1 cellular context compared by ENCODE assay signal in genomic region chr6:125153541-125154183, GRCh38.
A peak's percentile ranks its signal among the peaks of the same experiment; 100 is the strongest.
TF ChIP-seq lines count a peak whose summit lies in the region.

Gene TPD52L1, plus strand, starts transcription at chr6:125153773. Its CDS starts 179 bp downstream, at chr6:125153952.

TF ChIP-seq in K562, 482 proteins besides CTCF, POLR2A, EP300 and RAD21 (continued from another document and continues in another):
- TF ChIP-seq, protein P1, sequence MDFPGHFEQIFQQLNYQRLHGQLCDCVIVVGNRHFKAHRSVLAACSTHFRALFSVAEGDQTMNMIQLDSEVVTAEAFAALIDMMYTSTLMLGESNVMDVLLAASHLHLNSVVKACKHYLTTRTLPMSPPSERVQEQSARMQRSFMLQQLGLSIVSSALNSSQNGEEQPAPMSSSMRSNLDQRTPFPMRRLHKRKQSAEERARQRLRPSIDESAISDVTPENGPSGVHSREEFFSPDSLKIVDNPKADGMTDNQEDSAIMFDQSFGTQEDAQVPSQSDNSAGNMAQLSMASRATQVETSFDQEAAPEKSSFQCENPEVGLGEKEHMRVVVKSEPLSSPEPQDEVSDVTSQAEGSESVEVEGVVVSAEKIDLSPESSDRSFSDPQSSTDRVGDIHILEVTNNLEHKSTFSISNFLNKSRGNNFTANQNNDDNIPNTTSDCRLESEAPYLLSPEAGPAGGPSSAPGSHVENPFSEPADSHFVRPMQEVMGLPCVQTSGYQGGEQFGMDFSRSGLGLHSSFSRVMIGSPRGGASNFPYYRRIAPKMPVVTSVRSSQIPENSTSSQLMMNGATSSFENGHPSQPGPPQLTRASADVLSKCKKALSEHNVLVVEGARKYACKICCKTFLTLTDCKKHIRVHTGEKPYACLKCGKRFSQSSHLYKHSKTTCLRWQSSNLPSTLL (IDR thresholded peaks at IDR 0.05) = no peak
- TF ChIP-seq CC2D1A (IDR thresholded peaks at IDR 0.05) (no peak), SRSF1 (IDR thresholded peaks at IDR 0.05; ENCODE audit: low read depth, low read length) (no peak), ZNF431 (CRISPR knock-in tag; IDR thresholded peaks at IDR 0.05) (peak; percentile 68), PYGO2 (tag; IDR thresholded peaks at IDR 0.05) (no peak), NFRKB (IDR thresholded peaks at IDR 0.05; ENCODE audit: low read depth) (no peak; the same call in 1 of the 2 replicates), POLR2B (IDR thresholded peaks at IDR 0.05; ENCODE audit: low read depth, partially characterized antibody) (peak; percentile 49), ZNF717 (CRISPR knock-in tag; IDR thresholded peaks at IDR 0.05) (no peak), POLR2AphosphoS2 (IDR thresholded peaks at IDR 0.05; ENCODE audit: low read length) (no peak), NELFE (IDR thresholded peaks at IDR 0.05; ENCODE audit: insufficient read depth, insufficient read length) (no peak), GATAD2A (IDR thresholded peaks at IDR 0.05) (peak; percentile 91; the same call in 1 of the 2 replicates), SRSF9 (IDR thresholded peaks at IDR 0.05; ENCODE audit: borderline replicate concordance, low read depth, low read length) (no peak), EGR1 (conservative IDR thresholded peaks at IDR 0.05) (0 out of 2 replicates have a peak, but pooled peaks have one; percentile 6), ZNF143 (CRISPR knock-in tag; IDR thresholded peaks at IDR 0.05) (0 out of 2 replicates have a peak, but pooled peaks have one; percentile 14), UBTF (IDR thresholded peaks at IDR 0.05; ENCODE audit: borderline replicate concordance in 1 of 2, low read depth in 2 of 2, low read length in 2 of 2) (peak in 1 of 2 experiments; percentile 84; a peak in 1 of 4 replicates), EWSR1 (IDR thresholded peaks at IDR 0.05; ENCODE audit: borderline replicate concordance, low read depth, partially characterized antibody) (no peak), NFYB (IDR thresholded peaks at IDR 0.05; ENCODE audit: extremely low read depth, insufficient read length) (no peak), FUS (optimal IDR thresholded peaks at IDR 0.05; ENCODE audit: low read depth, low read length) (no peak), GABPB1 (CRISPR knock-in tag; IDR thresholded peaks at IDR 0.05) (peak; percentile 75), ZEB2 (IDR thresholded peaks at IDR 0.05) (peak; percentile 59; the same call in 1 of the 2 replicates), ILF3 (IDR thresholded peaks at IDR 0.05; ENCODE audit: borderline replicate concordance) (no peak; the same call in 1 of the 2 replicates), ARHGAP35 (IDR thresholded peaks at IDR 0.05; ENCODE audit: partially characterized antibody) (no peak), CHCHD3 (CRISPR knock-in tag; IDR thresholded peaks at IDR 0.05) (no peak), SMARCB1 (IDR thresholded peaks at IDR 0.05; ENCODE audit: insufficient read length, low read depth) (no peak), GTF2F1 (IDR thresholded peaks at IDR 0.05; ENCODE audit: low read depth, low read length) (no peak), ELF4 (CRISPR knock-in tag; IDR thresholded peaks at IDR 0.05) (no peak), ZNF224 (CRISPR knock-in tag; IDR thresholded peaks at IDR 0.05) (no peak), HES1 (IDR thresholded peaks at IDR 0.05; ENCODE audit: low read depth) (no peak)
- TF ChIP-seq, protein P2, sequence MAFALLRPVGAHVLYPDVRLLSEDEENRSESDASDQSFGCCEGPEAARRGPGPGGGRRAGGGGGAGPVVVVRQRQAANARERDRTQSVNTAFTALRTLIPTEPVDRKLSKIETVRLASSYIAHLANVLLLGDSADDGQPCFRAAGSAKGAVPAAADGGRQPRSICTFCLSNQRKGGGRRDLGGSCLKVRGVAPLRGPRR (CRISPR knock-in tag; IDR thresholded peaks at IDR 0.05) = no peak
- TF ChIP-seq, protein P3, sequence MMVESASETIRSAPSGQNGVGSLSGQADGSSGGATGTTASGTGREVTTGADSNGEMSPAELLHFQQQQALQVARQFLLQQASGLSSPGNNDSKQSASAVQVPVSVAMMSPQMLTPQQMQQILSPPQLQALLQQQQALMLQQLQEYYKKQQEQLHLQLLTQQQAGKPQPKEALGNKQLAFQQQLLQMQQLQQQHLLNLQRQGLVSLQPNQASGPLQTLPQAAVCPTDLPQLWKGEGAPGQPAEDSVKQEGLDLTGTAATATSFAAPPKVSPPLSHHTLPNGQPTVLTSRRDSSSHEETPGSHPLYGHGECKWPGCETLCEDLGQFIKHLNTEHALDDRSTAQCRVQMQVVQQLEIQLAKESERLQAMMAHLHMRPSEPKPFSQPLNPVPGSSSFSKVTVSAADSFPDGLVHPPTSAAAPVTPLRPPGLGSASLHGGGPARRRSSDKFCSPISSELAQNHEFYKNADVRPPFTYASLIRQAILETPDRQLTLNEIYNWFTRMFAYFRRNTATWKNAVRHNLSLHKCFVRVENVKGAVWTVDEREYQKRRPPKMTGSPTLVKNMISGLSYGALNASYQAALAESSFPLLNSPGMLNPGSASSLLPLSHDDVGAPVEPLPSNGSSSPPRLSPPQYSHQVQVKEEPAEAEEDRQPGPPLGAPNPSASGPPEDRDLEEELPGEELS (CRISPR knock-in tag; IDR thresholded peaks at IDR 0.05; ENCODE audit: borderline replicate concordance) = peak; percentile 76; the same call in 1 of the 2 replicates
- TF ChIP-seq, protein P4, sequence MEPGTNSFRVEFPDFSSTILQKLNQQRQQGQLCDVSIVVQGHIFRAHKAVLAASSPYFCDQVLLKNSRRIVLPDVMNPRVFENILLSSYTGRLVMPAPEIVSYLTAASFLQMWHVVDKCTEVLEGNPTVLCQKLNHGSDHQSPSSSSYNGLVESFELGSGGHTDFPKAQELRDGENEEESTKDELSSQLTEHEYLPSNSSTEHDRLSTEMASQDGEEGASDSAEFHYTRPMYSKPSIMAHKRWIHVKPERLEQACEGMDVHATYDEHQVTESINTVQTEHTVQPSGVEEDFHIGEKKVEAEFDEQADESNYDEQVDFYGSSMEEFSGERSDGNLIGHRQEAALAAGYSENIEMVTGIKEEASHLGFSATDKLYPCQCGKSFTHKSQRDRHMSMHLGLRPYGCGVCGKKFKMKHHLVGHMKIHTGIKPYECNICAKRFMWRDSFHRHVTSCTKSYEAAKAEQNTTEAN (CRISPR knock-in tag; IDR thresholded peaks at IDR 0.05) = no peak
- TF ChIP-seq, protein P5, sequence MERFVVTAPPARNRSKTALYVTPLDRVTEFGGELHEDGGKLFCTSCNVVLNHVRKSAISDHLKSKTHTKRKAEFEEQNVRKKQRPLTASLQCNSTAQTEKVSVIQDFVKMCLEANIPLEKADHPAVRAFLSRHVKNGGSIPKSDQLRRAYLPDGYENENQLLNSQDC (CRISPR knock-in tag; IDR thresholded peaks at IDR 0.05) = no peak
- TF ChIP-seq, protein P6, sequence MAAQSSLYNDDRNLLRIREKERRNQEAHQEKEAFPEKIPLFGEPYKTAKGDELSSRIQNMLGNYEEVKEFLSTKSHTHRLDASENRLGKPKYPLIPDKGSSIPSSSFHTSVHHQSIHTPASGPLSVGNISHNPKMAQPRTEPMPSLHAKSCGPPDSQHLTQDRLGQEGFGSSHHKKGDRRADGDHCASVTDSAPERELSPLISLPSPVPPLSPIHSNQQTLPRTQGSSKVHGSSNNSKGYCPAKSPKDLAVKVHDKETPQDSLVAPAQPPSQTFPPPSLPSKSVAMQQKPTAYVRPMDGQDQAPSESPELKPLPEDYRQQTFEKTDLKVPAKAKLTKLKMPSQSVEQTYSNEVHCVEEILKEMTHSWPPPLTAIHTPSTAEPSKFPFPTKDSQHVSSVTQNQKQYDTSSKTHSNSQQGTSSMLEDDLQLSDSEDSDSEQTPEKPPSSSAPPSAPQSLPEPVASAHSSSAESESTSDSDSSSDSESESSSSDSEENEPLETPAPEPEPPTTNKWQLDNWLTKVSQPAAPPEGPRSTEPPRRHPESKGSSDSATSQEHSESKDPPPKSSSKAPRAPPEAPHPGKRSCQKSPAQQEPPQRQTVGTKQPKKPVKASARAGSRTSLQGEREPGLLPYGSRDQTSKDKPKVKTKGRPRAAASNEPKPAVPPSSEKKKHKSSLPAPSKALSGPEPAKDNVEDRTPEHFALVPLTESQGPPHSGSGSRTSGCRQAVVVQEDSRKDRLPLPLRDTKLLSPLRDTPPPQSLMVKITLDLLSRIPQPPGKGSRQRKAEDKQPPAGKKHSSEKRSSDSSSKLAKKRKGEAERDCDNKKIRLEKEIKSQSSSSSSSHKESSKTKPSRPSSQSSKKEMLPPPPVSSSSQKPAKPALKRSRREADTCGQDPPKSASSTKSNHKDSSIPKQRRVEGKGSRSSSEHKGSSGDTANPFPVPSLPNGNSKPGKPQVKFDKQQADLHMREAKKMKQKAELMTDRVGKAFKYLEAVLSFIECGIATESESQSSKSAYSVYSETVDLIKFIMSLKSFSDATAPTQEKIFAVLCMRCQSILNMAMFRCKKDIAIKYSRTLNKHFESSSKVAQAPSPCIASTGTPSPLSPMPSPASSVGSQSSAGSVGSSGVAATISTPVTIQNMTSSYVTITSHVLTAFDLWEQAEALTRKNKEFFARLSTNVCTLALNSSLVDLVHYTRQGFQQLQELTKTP (IDR thresholded peaks at IDR 0.05; ENCODE audit: low read depth in 1 of 2, partially characterized antibody in 2 of 2) = no peak
- TF ChIP-seq, protein P7, sequence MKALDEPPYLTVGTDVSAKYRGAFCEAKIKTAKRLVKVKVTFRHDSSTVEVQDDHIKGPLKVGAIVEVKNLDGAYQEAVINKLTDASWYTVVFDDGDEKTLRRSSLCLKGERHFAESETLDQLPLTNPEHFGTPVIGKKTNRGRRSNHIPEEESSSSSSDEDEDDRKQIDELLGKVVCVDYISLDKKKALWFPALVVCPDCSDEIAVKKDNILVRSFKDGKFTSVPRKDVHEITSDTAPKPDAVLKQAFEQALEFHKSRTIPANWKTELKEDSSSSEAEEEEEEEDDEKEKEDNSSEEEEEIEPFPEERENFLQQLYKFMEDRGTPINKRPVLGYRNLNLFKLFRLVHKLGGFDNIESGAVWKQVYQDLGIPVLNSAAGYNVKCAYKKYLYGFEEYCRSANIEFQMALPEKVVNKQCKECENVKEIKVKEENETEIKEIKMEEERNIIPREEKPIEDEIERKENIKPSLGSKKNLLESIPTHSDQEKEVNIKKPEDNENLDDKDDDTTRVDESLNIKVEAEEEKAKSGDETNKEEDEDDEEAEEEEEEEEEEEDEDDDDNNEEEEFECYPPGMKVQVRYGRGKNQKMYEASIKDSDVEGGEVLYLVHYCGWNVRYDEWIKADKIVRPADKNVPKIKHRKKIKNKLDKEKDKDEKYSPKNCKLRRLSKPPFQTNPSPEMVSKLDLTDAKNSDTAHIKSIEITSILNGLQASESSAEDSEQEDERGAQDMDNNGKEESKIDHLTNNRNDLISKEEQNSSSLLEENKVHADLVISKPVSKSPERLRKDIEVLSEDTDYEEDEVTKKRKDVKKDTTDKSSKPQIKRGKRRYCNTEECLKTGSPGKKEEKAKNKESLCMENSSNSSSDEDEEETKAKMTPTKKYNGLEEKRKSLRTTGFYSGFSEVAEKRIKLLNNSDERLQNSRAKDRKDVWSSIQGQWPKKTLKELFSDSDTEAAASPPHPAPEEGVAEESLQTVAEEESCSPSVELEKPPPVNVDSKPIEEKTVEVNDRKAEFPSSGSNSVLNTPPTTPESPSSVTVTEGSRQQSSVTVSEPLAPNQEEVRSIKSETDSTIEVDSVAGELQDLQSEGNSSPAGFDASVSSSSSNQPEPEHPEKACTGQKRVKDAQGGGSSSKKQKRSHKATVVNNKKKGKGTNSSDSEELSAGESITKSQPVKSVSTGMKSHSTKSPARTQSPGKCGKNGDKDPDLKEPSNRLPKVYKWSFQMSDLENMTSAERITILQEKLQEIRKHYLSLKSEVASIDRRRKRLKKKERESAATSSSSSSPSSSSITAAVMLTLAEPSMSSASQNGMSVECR (CRISPR knock-in tag; IDR thresholded peaks at IDR 0.05) = peak; percentile 72
